In the genomic region with DNA sequence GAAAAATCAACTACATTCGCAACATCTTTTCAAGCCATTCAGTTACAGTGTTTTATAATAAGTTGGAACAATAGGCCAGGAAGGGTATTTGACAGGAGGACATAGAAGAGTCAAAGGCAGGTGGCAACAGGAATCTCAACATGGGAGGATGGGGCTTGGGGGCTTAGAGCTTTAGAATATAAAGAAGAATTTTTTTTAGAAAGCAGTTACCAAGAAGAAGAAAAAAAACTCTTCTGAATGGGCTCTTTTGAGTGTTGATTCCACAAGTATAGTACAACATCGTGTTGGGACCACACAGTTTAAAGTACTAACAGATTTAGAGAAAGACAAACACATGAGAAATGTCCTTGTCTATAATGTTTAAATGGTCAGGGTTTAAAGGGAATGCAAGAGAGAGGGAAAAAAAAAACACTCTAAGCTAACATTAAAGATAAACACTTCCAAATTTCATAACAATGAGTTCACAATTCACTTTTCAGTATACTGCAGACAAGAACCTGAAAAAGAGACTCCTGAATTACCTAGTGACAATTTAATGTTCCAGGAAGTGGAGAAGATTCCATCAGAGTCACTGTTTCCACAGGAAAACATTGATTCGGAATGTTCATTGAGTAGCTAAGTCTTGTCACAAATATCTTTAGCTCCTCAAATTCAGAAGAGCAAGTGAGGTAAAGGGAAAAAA, we compare ENCODE assay signal across 12 cellular contexts.
DNase-seq lines count a peak whose midpoint lies in the region; ATAC-seq and TF ChIP-seq lines count a peak whose summit lies in the region.
"Had no signal": no experiment of that assay in that cellular context is flagged by ENCODE, and none has a peak within 500 bp of the region (broad histone marks: within the 10 kb centered on the region; RNA-seq: fewer than 3 reads in every experiment).

No MANE protein-coding gene starts in this region.

- POLR2A ChIA-PET in WTC11 (lab: Charles Lee) = no interaction called here

- peaks cover 15% of the 10 kb centered on the region for H3K36me3 Mint-ChIP-seq in WTC11
- H3K36me3 Mint-ChIP-seq: CD14-positive monocyte; CD8-positive, alpha-beta T cell had no signal

- H3K9me3 Mint-ChIP-seq in WTC11 = peaks cover 34% of the 10 kb centered on the region

- no peak for TF ChIP-seq POLR2A in esophagus muscularis mucosa (IDR thresholded peaks at IDR 0.05; ENCODE audit: low read depth)

- TF ChIP-seq EP300 in esophagus muscularis mucosa (IDR thresholded peaks at IDR 0.05) = no peak

- DNase-seq in HuH-7 (ENCODE audit: low spot score) = peak; percentile 33
- DNase-seq in WTC11 (ENCODE audit: low spot score) = no peak
- no peak for DNase-seq in esophagus muscularis mucosa (ENCODE audit: extremely low spot score)
- no peak for DNase-seq in stimulated activated CD4-positive, alpha-beta T cell treated with anti-CD3 and anti-CD28 coated beads, Interleukin-2, amount 100 ng/mL, for 24 hours
- no peak for DNase-seq in left ventricle myocardium inferior
- no peak for DNase-seq in hypothalamus (lab: John Stamatoyannopoulos, UW)
- DNase-seq: CD8-positive, alpha-beta T cell; COR-L47; DMS153; GF-D8 had no signal

- ATAC-seq in WTC11 = no peak
- ATAC-seq: CD8-positive, alpha-beta T cell had no signal

- WGBS in esophagus muscularis mucosa = 46% methylated on average over 3 of the region's 3 CpGs

- H3K27ac Mint-ChIP-seq in WTC11 = no peak overlapping the region
- H3K27ac Mint-ChIP-seq: CD8-positive, alpha-beta T cell had no signal

- H3K4me3 ChIP-seq in esophagus muscularis mucosa = no peak overlapping the region
- no peak overlapping the region for H3K4me3 ChIP-seq in left ventricle myocardium inferior
- H3K4me3 ChIP-seq: HAP-1 had no signal

- H3K27me3 Mint-ChIP-seq in WTC11 (ENCODE audit: low read depth) = no peaks in the 10 kb centered on the region

- CTCF ChIA-PET in WTC11 (lab: Charles Lee) = no interaction called here

- TF ChIP-seq CTCF in WTC11 (IDR thresholded peaks at IDR 0.05) (no peak), esophagus muscularis mucosa (IDR thresholded peaks at IDR 0.05) (no peak), left ventricle myocardium inferior (IDR thresholded peaks at IDR 0.05; ENCODE audit: borderline replicate concordance) (no peak)

- peaks cover 0 to 10% (median 7%) of the 10 kb centered on the region in 4 donors for H3K9me3 ChIP-seq in esophagus muscularis mucosa
- peaks cover 8% of the 10 kb centered on the region for H3K9me3 ChIP-seq in left ventricle myocardium inferior (replicated peaks)
- H3K9me3 ChIP-seq: HAP-1 had no signal

- no peak overlapping the region for H3K4me3 Mint-ChIP-seq in WTC11
- H3K4me3 Mint-ChIP-seq: CD14-positive monocyte; CD8-positive, alpha-beta T cell had no signal

- peak overlapping the region in 3 of 4 donors; percentile 1 to 45 (median 3) for H3K27ac ChIP-seq in esophagus muscularis mucosa (replicated peaks in 1 of 4)
- no peak overlapping the region for H3K27ac ChIP-seq in left ventricle myocardium inferior (replicated peaks)

- H3K4me1 Mint-ChIP-seq in WTC11 = no peaks in the 10 kb centered on the region

- H3K27me3 ChIP-seq in esophagus muscularis mucosa = no peaks in the 10 kb centered on the region
- H3K27me3 ChIP-seq in left ventricle myocardium inferior (ENCODE audit: low read depth) = no peaks in the 10 kb centered on the region

- intact Hi-C loops in esophagus muscularis mucosa (cut with DNase I) (no loop called here), left ventricle myocardium inferior (cut with micrococcal nuclease) (no loop called here)

- H3K36me3 ChIP-seq in esophagus muscularis mucosa = no peaks in the 10 kb centered on the region
- H3K36me3 ChIP-seq in left ventricle myocardium inferior = no peaks in the 10 kb centered on the region
- H3K36me3 ChIP-seq: HAP-1 had no signal

- H3K4me1 ChIP-seq in esophagus muscularis mucosa = peaks cover 0 to 17% (median 12%) of the 10 kb centered on the region in 4 donors
- no peaks in the 10 kb centered on the region for H3K4me1 ChIP-seq in left ventricle myocardium inferior
- H3K4me1 ChIP-seq: HAP-1 had no signal

TF ChIP-seq in WTC11, 78 proteins besides CTCF, POLR2A, EP300 and RAD21:
- peak; percentile 36; the same call in 1 of the 2 replicates for TF ChIP-seq GABPB1 (CRISPR knock-in tag; IDR thresholded peaks at IDR 0.05)
- TF ChIP-seq, protein P1, sequence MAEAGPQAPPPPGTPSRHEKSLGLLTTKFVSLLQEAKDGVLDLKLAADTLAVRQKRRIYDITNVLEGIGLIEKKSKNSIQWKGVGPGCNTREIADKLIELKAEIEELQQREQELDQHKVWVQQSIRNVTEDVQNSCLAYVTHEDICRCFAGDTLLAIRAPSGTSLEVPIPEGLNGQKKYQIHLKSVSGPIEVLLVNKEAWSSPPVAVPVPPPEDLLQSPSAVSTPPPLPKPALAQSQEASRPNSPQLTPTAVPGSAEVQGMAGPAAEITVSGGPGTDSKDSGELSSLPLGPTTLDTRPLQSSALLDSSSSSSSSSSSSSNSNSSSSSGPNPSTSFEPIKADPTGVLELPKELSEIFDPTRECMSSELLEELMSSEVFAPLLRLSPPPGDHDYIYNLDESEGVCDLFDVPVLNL (CRISPR knock-in tag; IDR thresholded peaks at IDR 0.05; ENCODE audit: borderline replicate concordance, low read depth) = no peak
